ENCODE assay signal across 27 cellular contexts in genomic region chr22:24776525-24776924, GRCh38. TPM values are rescaled to one million over a fixed set of nuclear protein-coding genes. Genes with fewer than 3 reads are reported as not detected.
DNase-seq lines count a peak whose midpoint lies in the region; ATAC-seq and TF ChIP-seq lines count a peak whose summit lies in the region.
"Had no signal": no experiment of that assay in that cellular context is flagged by ENCODE, and none has a peak within 500 bp of the region (broad histone marks: within the 10 kb centered on the region; RNA-seq: fewer than 3 reads in every experiment).

No MANE protein-coding gene starts in this region.

- H3K14ac ChIP-seq in trophoblast cell (ENCODE audit: low read length), result no peak overlapping the region

- H2AFZ ChIP-seq in mammary epithelial cell (ENCODE audit: low read depth, low read length) (no peak overlapping the region), trophoblast cell (ENCODE audit: insufficient read depth, low read length, poor library complexity) (no peak overlapping the region)

- no peak overlapping the region for H3K23ac ChIP-seq in trophoblast cell (ENCODE audit: low read length)

- H4K8ac ChIP-seq in trophoblast cell (ENCODE audit: low read depth, low read length), result no peak overlapping the region

- no peak overlapping the region for H2BK12ac ChIP-seq in trophoblast cell (ENCODE audit: low read length)

- ATAC-seq in left colon, result peak; percentile 54
- no peak for ATAC-seq in left lobe of liver
- ATAC-seq in HG02759 (IDR thresholded peaks at IDR 0.05; ENCODE audit: unreplicated experiment), result no peak
- ATAC-seq: K562, PC-3 had no signal

- H3K4me1 ChIP-seq in mammary epithelial cell (ENCODE audit: insufficient read depth, low read length) (peaks cover 7% of the 10 kb centered on the region), breast epithelium (no peaks in the 10 kb centered on the region), trophoblast cell (ENCODE audit: control insufficient read depth in 1 of 2, insufficient read depth in 2 of 2, low read length in 2 of 2) (peaks cover 6 to 11% of the 10 kb centered on the region in 2 experiments)
- H3K4me1 ChIP-seq: BE2C had no signal

- H2BK5ac ChIP-seq in trophoblast cell (ENCODE audit: low read depth, low read length, poor library complexity), result no peak overlapping the region

- TF ChIP-seq POLR2A in breast epithelium (IDR thresholded peaks at IDR 0.05), result no peak

- no TSS peak for BruUV-seq in mammary epithelial cell (replicated peaks; lab: Mats Ljungman, UMichigan)

- 92% methylated on average over 5 of the region's 5 CpGs for WGBS in mammary epithelial cell (ENCODE audit: low coverage, missing lambda C conversion rate)
- WGBS in trophoblast cell (ENCODE audit: extremely low coverage, insufficient coverage, insufficient read length), result no CpG with 5 or more reads among the region's 5 CpGs

- no peak overlapping the region for H3K18ac ChIP-seq in trophoblast cell (ENCODE audit: low read length)

- no peak overlapping the region for H3K27ac ChIP-seq in mammary epithelial cell (ENCODE audit: insufficient read depth, low read depth, low read length)
- no peak overlapping the region for H3K27ac ChIP-seq in breast epithelium
- peak overlapping the region; percentile 79 for H3K27ac ChIP-seq in trophoblast cell (ENCODE audit: low read depth, low read length)
- H3K27ac ChIP-seq: 22Rv1 had no signal

- H3K27me3 ChIP-seq in mammary epithelial cell (ENCODE audit: insufficient read depth, low read length), result no peaks in the 10 kb centered on the region
- no peaks in the 10 kb centered on the region for H3K27me3 ChIP-seq in breast epithelium
- no peaks in the 10 kb centered on the region for H3K27me3 ChIP-seq in trophoblast cell (ENCODE audit: insufficient read depth, low read length)
- H3K27me3 ChIP-seq: BE2C had no signal

- no peaks in the 10 kb centered on the region for H3K79me2 ChIP-seq in mammary epithelial cell (ENCODE audit: insufficient read depth, low read length)
- H3K79me2 ChIP-seq in trophoblast cell (ENCODE audit: control insufficient read depth, insufficient read depth, low read length, poor library complexity), result no peaks in the 10 kb centered on the region

- TF ChIP-seq CTCF in mammary epithelial cell (conservative IDR thresholded peaks at IDR 0.05 in 1 of 2, IDR thresholded peaks at IDR 0.05 in 1 of 2; ENCODE audit: extremely low read depth in 1 of 2, insufficient read depth in 1 of 2, low read depth in 1 of 2, low read length in 2 of 2), result no peak
- no peak for TF ChIP-seq CTCF in breast epithelium (IDR thresholded peaks at IDR 0.05)

- DNase-seq in mammary epithelial cell (no peak), breast epithelium (ENCODE audit: low spot score in 2 of 2) (no peak), left colon (no peak), trophoblast cell (no peak), left lobe of liver (ENCODE audit: low spot score) (no peak), NCI-H1105 treated with DMSO at 0.1 percent for 48 hours (lab: John Stamatoyannopoulos, UW) (no peak)
- DNase-seq: BE2C; CD4-positive, CD25-positive, alpha-beta regulatory T cell; H7; Kasumi-1; NCI-H1092 treated with DMSO at 0.1 percent for 48 hours; NCI-H1436 treated with DMSO at 0.1 percent for 48 hours; NCI-H187 treated with DMSO at 0.1 percent for 48 hours; NCI-H446 treated with DMSO at 0.1 percent for 48 hours; NCI-H526; NCI-H82; NK-92 treated with Interleukin-12 subunit alpha and Interleukin-12 subunit beta, amount 100 ng/mL, for 24 hours; Right ventricle myocardium superior; RPMI8226 had no signal

- CTCF ChIA-PET in mammary epithelial cell (lab: Charles Lee; ENCODE audit: low non-redundant PET), result no interaction called here

- no peaks in the 10 kb centered on the region for H3K36me3 ChIP-seq in mammary epithelial cell (ENCODE audit: insufficient read depth, low read length)
- no peaks in the 10 kb centered on the region for H3K36me3 ChIP-seq in breast epithelium
- H3K36me3 ChIP-seq in trophoblast cell (ENCODE audit: control insufficient read depth in 1 of 2, insufficient read depth in 2 of 2, low read length in 2 of 2), result no peaks in the 10 kb centered on the region
- H3K36me3 ChIP-seq: BE2C had no signal

- no peak overlapping the region for H4K91ac ChIP-seq in trophoblast cell (ENCODE audit: low read depth, low read length)

- H4K20me1 ChIP-seq in mammary epithelial cell (ENCODE audit: insufficient read depth, low read length), result no peaks in the 10 kb centered on the region

- H2BK120ac ChIP-seq in trophoblast cell (ENCODE audit: insufficient read depth, low read length, poor library complexity), result no peak overlapping the region

- no peak overlapping the region for H2AK5ac ChIP-seq in trophoblast cell (ENCODE audit: low read length)

- H3K9ac ChIP-seq in mammary epithelial cell (ENCODE audit: insufficient read depth, low read length), result no peak overlapping the region
- H3K9ac ChIP-seq in trophoblast cell (ENCODE audit: low read length), result no peak overlapping the region

- H3K4ac ChIP-seq in trophoblast cell (ENCODE audit: low read depth, low read length), result no peak overlapping the region

- in situ Hi-C loops in mammary epithelial cell (cut with MboI; ENCODE audit: low sequenced_read_pairs in 2 of 2), result loop anchor here in 1 of 2 donors (10.0 kb wide), 1 partner anchor 68 kb away; no protein-coding TSS in a partner anchor

- peaks cover 5% of the 10 kb centered on the region for H3K79me1 ChIP-seq in trophoblast cell (ENCODE audit: low read length)

- H4K12ac ChIP-seq in trophoblast cell (ENCODE audit: low read depth, low read length), result no peak overlapping the region

- H3K4me2 ChIP-seq in mammary epithelial cell (ENCODE audit: insufficient read depth, low read depth, low read length) (peak overlapping the region; percentile 8), trophoblast cell (ENCODE audit: low read length) (peak overlapping the region; percentile 39)

- H3K4me3 ChIP-seq in mammary epithelial cell (replicated peaks in 1 of 3; ENCODE audit: insufficient read depth in 1 of 3, low read depth in 2 of 3, low read length in 3 of 3) (no peak overlapping the region), breast epithelium (no peak overlapping the region), trophoblast cell (ENCODE audit: low read depth, low read length) (no peak overlapping the region)
- H3K4me3 ChIP-seq: K562 had no signal

- no peaks in the 10 kb centered on the region for H3K9me3 ChIP-seq in mammary epithelial cell (replicated peaks; ENCODE audit: insufficient read depth, low read length)
- no peaks in the 10 kb centered on the region for H3K9me3 ChIP-seq in breast epithelium
- H3K9me3 ChIP-seq in trophoblast cell (ENCODE audit: insufficient read depth, low read depth, low read length), result no peaks in the 10 kb centered on the region
- H3K9me3 ChIP-seq: BE2C had no signal

- intact Hi-C loops in mammary epithelial cell (cut with micrococcal nuclease) (no loop called here), breast epithelium (cut with DNase I; ENCODE audit: low total_unique reads) (no loop called here), left colon (cut with DNase I, micrococcal nuclease) (no loop called here)

- dilution Hi-C loops in mammary epithelial cell (cut with HindIII; ENCODE audit: low sequenced_read_pairs), result no loop called here

RNA-seq across cellular contexts. Expression of gene PIWIL3, which starts 2.0 kb away (rescaled TPM):
- total RNA-seq in mammary epithelial cell (not detected), breast epithelium (not detected), left colon (not detected), left lobe of liver (not detected)
- polyA plus RNA-seq in mammary epithelial cell, result not detected
- polyA minus RNA-seq in mammary epithelial cell, result not detected
- polyA plus RNA-seq in trophoblast cell (2013), result 0.01 TPM in 1 of 2 replicates, not detected in the other
- total RNA-seq: CD4-positive, CD25-positive, alpha-beta regulatory T cell; Daoy; G401; K562; M059J; PC-3; Right ventricle myocardium superior; SK-MEL-5 had no signal
- polyA plus RNA-seq: CD4-positive, CD25-positive, alpha-beta regulatory T cell had no signal

RNA-seq across cellular contexts. Expression of gene SGSM1, which starts 29.5 kb away (rescaled TPM):
- total RNA-seq in mammary epithelial cell, result not detected
- 0.01 TPM for polyA plus RNA-seq in mammary epithelial cell
- polyA minus RNA-seq in mammary epithelial cell, result 0.78 TPM
- total RNA-seq in breast epithelium, result 1 to 10 TPM in 2 of 3 donors, under 1 TPM in 1; 0.16 to 2.9 (median 1.9) TPM
- 1 to 10 TPM; 2.1 to 4.1 TPM for total RNA-seq in left colon
- 0.04 and 0.08 TPM in 2 replicates for polyA plus RNA-seq in trophoblast cell (2013)
- 0.18 TPM for total RNA-seq in left lobe of liver
- total RNA-seq: Daoy, G401, K562, M059J had no signal
- polyA plus RNA-seq: K562 had no signal
